In the genomic region with DNA sequence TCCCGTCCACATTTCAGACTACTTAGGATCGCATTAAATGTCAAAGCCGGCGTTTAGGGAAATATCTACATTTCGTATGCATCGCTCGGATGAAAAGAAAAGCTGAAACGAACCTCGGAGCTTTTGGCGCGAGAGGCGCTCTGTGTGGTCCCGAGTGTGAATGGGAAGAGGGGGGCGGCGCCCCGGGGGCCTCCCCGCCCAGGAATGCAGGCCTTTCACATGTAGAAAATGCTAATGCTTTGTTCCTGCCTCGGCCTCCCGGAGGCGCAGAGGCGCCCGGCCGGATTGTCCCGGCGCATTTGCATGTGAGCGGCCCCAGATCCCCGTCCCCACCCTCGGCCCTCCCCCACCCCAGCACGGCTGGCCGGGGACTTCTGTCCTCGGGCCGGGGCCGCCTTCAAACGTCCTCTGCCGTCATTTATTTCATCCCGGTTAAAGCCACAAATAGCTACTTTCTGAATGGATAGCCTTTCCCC, we compare ENCODE assay signal across 8 cellular contexts. TPM values are rescaled to one million over a fixed set of nuclear protein-coding genes. Genes with fewer than 3 reads are reported as not detected.
A peak's percentile ranks its signal among the peaks of the same experiment; 100 is the strongest.
DNase-seq lines count a peak whose midpoint lies in the region; ATAC-seq and TF ChIP-seq lines count a peak whose summit lies in the region.

No MANE protein-coding gene starts in this region.

- H3K36me3 ChIP-seq in ascending aorta (no peaks in the 10 kb centered on the region), gastrocnemius medialis (no peaks in the 10 kb centered on the region)

- in situ Hi-C loops in gastrocnemius medialis (cut with MboI; ENCODE audit: low sequenced_read_pairs in 4 of 4), result no loop called here

- TF ChIP-seq CTCF in ascending aorta (IDR thresholded peaks at IDR 0.05), result no peak
- TF ChIP-seq CTCF in gastrocnemius medialis (IDR thresholded peaks at IDR 0.05 in 4 of 5, conservative IDR thresholded peaks at IDR 0.05 in 1 of 5), result no peak

- no peak for DNase-seq in activated CD4-positive, alpha-beta T cell treated with anti-CD3 and anti-CD28 coated beads, Interleukin-2, amount 10 ng/mL, durations not matched to agents 24 days and 14 days
- no peak for DNase-seq in activated CD4-positive, alpha-beta T cell treated with anti-CD3 and anti-CD28 coated beads, Interleukin-2, amount 50 U/mL, for 1 hour
- DNase-seq in NCI-H146 (lab: John Stamatoyannopoulos, UW) (peak; percentile 43), ascending aorta (ENCODE audit: low spot score in 2 of 2) (peak in 1 of 2 donors; percentile 63), iPS DF 4.7 (ENCODE audit: extremely low read depth, low spot score) (peak; percentile 99), gastrocnemius medialis (no peak)

- no peaks in the 10 kb centered on the region for H3K4me1 ChIP-seq in ascending aorta
- H3K4me1 ChIP-seq in gastrocnemius medialis, result peaks cover 0 to 5% of the 10 kb centered on the region in 2 donors

- no peaks in the 10 kb centered on the region for H3K27me3 ChIP-seq in ascending aorta
- H3K27me3 ChIP-seq in gastrocnemius medialis, result no peaks in the 10 kb centered on the region

- peak overlapping the region; percentile 94 for H3K4me3 Mint-ChIP-seq in activated CD4-positive, alpha-beta T cell treated with anti-CD3 and anti-CD28 coated beads, Interleukin-2, amount 10 ng/mL, durations not matched to agents 24 days and 14 days

- peaks cover 11% of the 10 kb centered on the region for H3K27me3 Mint-ChIP-seq in activated CD4-positive, alpha-beta T cell treated with anti-CD3 and anti-CD28 coated beads, Interleukin-2, amount 10 ng/mL, durations not matched to agents 24 days and 14 days

- H3K4me3 ChIP-seq in ascending aorta, result peak overlapping the region; percentile 58 to 63
- peak overlapping the region; percentile 57 to 85 (median 66) for H3K4me3 ChIP-seq in gastrocnemius medialis

- no peaks in the 10 kb centered on the region for H3K9me3 Mint-ChIP-seq in activated CD4-positive, alpha-beta T cell treated with anti-CD3 and anti-CD28 coated beads, Interleukin-2, amount 10 ng/mL, durations not matched to agents 24 days and 14 days

- peaks cover 4% of the 10 kb centered on the region for H3K4me1 Mint-ChIP-seq in activated CD4-positive, alpha-beta T cell treated with anti-CD3 and anti-CD28 coated beads, Interleukin-2, amount 10 ng/mL, durations not matched to agents 24 days and 14 days

- no peaks in the 10 kb centered on the region for H3K9me3 ChIP-seq in ascending aorta
- no peaks in the 10 kb centered on the region for H3K9me3 ChIP-seq in gastrocnemius medialis

- ATAC-seq in HG02571 (IDR thresholded peaks at IDR 0.05; ENCODE audit: unreplicated experiment), result peak; percentile 43
- ATAC-seq in gastrocnemius medialis, result peak; percentile 24 to 43
- ATAC-seq in GM18520 (IDR thresholded peaks at IDR 0.05; ENCODE audit: unreplicated experiment), result no peak

- H3K27ac Mint-ChIP-seq in activated CD4-positive, alpha-beta T cell treated with anti-CD3 and anti-CD28 coated beads, Interleukin-2, amount 10 ng/mL, durations not matched to agents 24 days and 14 days, result peak overlapping the region; percentile 67

- TF ChIP-seq POLR2A in gastrocnemius medialis (IDR thresholded peaks at IDR 0.05), result no peak

- intact Hi-C loops in activated CD4-positive, alpha-beta T cell treated with anti-CD3 and anti-CD28 coated beads, Interleukin-2, amount 10 ng/mL, durations not matched to agents 24 days and 14 days (cut with micrococcal nuclease), result loop anchor here (1.0 to 5.0 kb wide), 3 partner anchors 38 to 268 kb away; no protein-coding TSS in a partner anchor
- intact Hi-C loops in ascending aorta (cut with DNase I) (no loop called here), gastrocnemius medialis (cut with DNase I; ENCODE audit: low total_unique reads) (no loop called here)

- no peak overlapping the region for H3K27ac ChIP-seq in ascending aorta
- no peak overlapping the region for H3K27ac ChIP-seq in gastrocnemius medialis

- peaks cover 7% of the 10 kb centered on the region for H3K36me3 Mint-ChIP-seq in activated CD4-positive, alpha-beta T cell treated with anti-CD3 and anti-CD28 coated beads, Interleukin-2, amount 10 ng/mL, durations not matched to agents 24 days and 14 days (ENCODE audit: low read depth)

RNA-seq across cellular contexts. Expression of gene TRIM71, which starts 37.0 kb away (rescaled TPM):
- total RNA-seq in activated CD4-positive, alpha-beta T cell treated with anti-CD3 and anti-CD28 coated beads, Interleukin-2, amount 10 ng/mL, durations not matched to agents 24 days and 14 days, result 0.05 and 0.07 TPM in 2 replicates
- total RNA-seq in ascending aorta (not detected), gastrocnemius medialis (not detected)

Comparison
In these comparisons a context has a peak if more than half of its experiments do, and no peak if none do; other contexts are left out.
1. DNase-seq: peak in NCI-H146 (single experiment) and iPS DF 4.7 (single experiment); none in activated CD4-positive, alpha-beta T cell treated with anti-CD3 and anti-CD28 coated beads, Interleukin-2, amount 10 ng/mL, durations not matched to agents 24 days and 14 days (single experiment), activated CD4-positive, alpha-beta T cell treated with anti-CD3 and anti-CD28 coated beads, Interleukin-2, amount 50 U/mL, for 1 hour (single experiment) and gastrocnemius medialis (0 of 2).